35 cellular contexts compared by ENCODE assay signal in genomic region chr13:49066856-49067255, GRCh38.
"Had no signal": no experiment of that assay in that cellular context is flagged by ENCODE, and none has a peak within 500 bp of the region (broad histone marks: within the 10 kb centered on the region; RNA-seq: fewer than 3 reads in every experiment).

No MANE protein-coding gene starts in this region.

- H3K4me3 ChIP-seq: adrenal gland, ascending aorta, body of pancreas, breast epithelium, cardiac muscle cell had no signal

- H3K36me3 ChIP-seq: adrenal gland, ascending aorta, brain microvascular endothelial cell, cardiac muscle cell had no signal

- ATAC-seq: activated naive CD4-positive, alpha-beta T cell treated with anti-CD3 and anti-CD28 coated beads, Interleukin-2, amount 50 U/mL, for 72 hours; activated naive CD8-positive, alpha-beta T cell treated with anti-CD3 and anti-CD28 coated beads, Interleukin-2, amount 50 U/mL, for 24 hours; activated T-cell treated with anti-CD3 and anti-CD28 coated beads, Interleukin-2, amount 50 U/mL, for 4 hours; activated T-cell treated with anti-CD3 and anti-CD28 coated beads, Interleukin-2, amount 50 U/mL, for 72 hours; activated T-helper 17 cell treated with anti-CD3 and anti-CD28 coated beads, Interleukin-2, amount 50 U/mL, for 72 hours; body of pancreas had no signal

- H3K9me3 ChIP-seq: adrenal gland, ascending aorta, body of pancreas, breast epithelium had no signal

- H3K27me3 ChIP-seq: adrenal gland, ascending aorta, body of pancreas, brain microvascular endothelial cell, breast epithelium, cardiac muscle cell had no signal

- FAIRE-seq: astrocyte, bronchial epithelial cell had no signal

- DNase-seq: activated effector memory CD4-positive, alpha-beta T cell treated with anti-CD3 and anti-CD28 coated beads, Interleukin-2, amount 50 U/mL, for 16 hours; activated effector memory CD4-positive, alpha-beta T cell treated with Interleukin-2 at 50 U/mL for 16 hours; activated gamma-delta T cell; activated gamma-delta T cell treated with Interleukin-2 at 50 U/mL for 16 hours; activated naive CD4-positive, alpha-beta T cell; activated naive CD4-positive, alpha-beta T cell treated with anti-CD3 and anti-CD28 coated beads for 36 hours; activated naive CD4-positive, alpha-beta T cell treated with anti-CD3 and anti-CD28 coated beads, Interleukin-2, amount 10 ng/mL, durations not matched to agents 7 days and 5 days; activated naive CD4-positive, alpha-beta T cell treated with anti-CD3 and anti-CD28 coated beads, Interleukin-2, amount 50 U/mL, for 16 hours; activated naive CD4-positive, alpha-beta T cell treated with Interleukin-2 at 50 U/mL for 16 hours; activated naive CD8-positive, alpha-beta T cell treated with anti-CD3 and anti-CD28 coated beads for 36 hours; activated naive CD8-positive, alpha-beta T cell treated with anti-CD3 and anti-CD28 coated beads, Interleukin-2, amount 10 ng/mL, durations not matched to agents 7 days and 5 days; activated naive CD8-positive, alpha-beta T cell treated with anti-CD3 and anti-CD28 coated beads, Interleukin-2, amount 50 U/mL, for 24 hours; activated T-cell treated with anti-CD3 and anti-CD28 coated beads for 4 hours; activated T-cell treated with anti-CD3 and anti-CD28 coated beads, Interleukin-2, amount 50 U/mL, for 1 hour; activated T-cell treated with anti-CD3 and anti-CD28 coated beads, Interleukin-2, amount 50 U/mL, for 24 hours; activated T-cell treated with anti-CD3 and anti-CD28 coated beads, Interleukin-2, amount 50 U/mL, for 4 hours; activated T-cell treated with anti-CD3 and anti-CD28 coated beads, Interleukin-2, amount 50 U/mL, for 48 hours; activated T-cell treated with anti-CD3 and anti-CD28 coated beads, Interleukin-2, amount 50 U/mL, for 72 hours; adrenal gland; amniotic stem cell; amygdala; anterior cingulate cortex; aorta; body of pancreas; brain microvascular endothelial cell; caudate nucleus; central memory CD4-positive, alpha-beta T cell; cerebellar nuclear complex had no signal

- H3K4me1 ChIP-seq: body of pancreas, breast epithelium had no signal

- H3K27ac ChIP-seq: adrenal gland, body of pancreas, brain microvascular endothelial cell, breast epithelium, cardiac muscle cell had no signal
